In the genomic region with DNA sequence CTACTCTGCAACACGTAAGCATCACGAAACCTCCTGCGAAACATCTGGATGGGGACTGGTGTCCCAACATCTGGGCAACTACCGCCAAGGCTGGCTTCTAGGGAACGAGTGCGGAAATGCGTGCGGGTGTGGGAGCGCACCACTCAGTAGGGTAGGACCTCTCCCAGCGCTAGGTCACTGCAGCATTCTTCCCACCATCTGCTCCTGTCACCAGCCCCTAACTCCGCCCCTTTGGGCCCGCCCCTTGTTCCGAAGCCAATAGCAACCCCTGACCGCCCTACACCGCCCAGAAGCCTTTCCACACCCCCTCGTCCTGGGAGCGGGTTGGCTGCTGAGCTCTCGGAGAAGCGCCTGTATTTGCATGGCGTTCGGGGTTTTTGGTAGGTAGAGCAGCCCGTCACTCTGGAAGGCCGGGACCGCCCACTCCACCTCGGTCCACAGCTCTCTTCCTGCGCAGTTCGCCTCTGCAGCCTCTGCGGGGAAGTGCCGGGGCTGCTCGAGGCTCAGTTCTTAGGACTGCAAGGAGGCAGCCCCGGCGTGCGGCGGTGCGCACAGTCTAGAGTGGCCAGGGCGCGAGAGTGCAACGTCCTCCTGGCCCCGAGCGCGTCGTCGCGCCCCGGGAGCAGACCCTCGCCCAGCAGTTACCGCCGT, we compare ENCODE assay signal across 8 cellular contexts. TPM values are rescaled to one million over a fixed set of nuclear protein-coding genes. Genes with fewer than 3 reads are reported as not detected.
DNase-seq lines count a peak whose midpoint lies in the region; ATAC-seq, FAIRE-seq and TF ChIP-seq lines count a peak whose summit lies in the region.

Gene HS3ST3B1, plus strand, starts transcription at position 454 of the 651 bp plus-strand sequence. CDS start 438 bp downstream, outside the sequence.

- no peak for TF ChIP-seq EP300 in GM12878 (IDR thresholded peaks at IDR 0.05; ENCODE audit: borderline replicate concordance in 1 of 2, control insufficient read depth in 1 of 2, low read depth in 2 of 2, low read length in 2 of 2)

- H3K36me3 ChIP-seq in GM12878 (ENCODE audit: control insufficient read depth in 2 of 2, insufficient read depth in 2 of 2, low read length in 1 of 2) = no peaks in the 10 kb centered on the region

- no TSS peak for BruUV-seq in GM12878 (replicated peaks; lab: Mats Ljungman, UMichigan)

- CTCF ChIA-PET in GM12878 (lab: Yijun Ruan, JAX) = no interaction called here

- intact Hi-C loops in GM12878 (cut with micrococcal nuclease; ENCODE audit: unreplicated experiment) = no loop called here

- FAIRE-seq in GM12878 (lab: Jason Lieb, UNC) = peak; percentile 44

- H3K9me3 ChIP-seq in GM12878 (replicated peaks; ENCODE audit: control insufficient read depth, insufficient read depth, low read length) = peaks cover 3% of the 10 kb centered on the region; the same call in 1 of the 3 replicates

- peak within 1 kb of the TSS; percentile 56 for H3K4me3 ChIP-seq in GM12878

- peak within 1 kb of the TSS; percentile 79 for H3K4me2 ChIP-seq in GM12878 (ENCODE audit: control insufficient read depth, insufficient read depth)

- no peaks in the 10 kb centered on the region; the same call in 1 of the 2 replicates for H3K4me1 ChIP-seq in GM12878 (ENCODE audit: control insufficient read depth, insufficient read depth, low read length)

- POLR2A ChIA-PET in GM12878 (lab: Charles Lee) = no interaction called here

- peaks cover 7 to 34% of the 10 kb centered on the region in 2 experiments for H3K27me3 ChIP-seq in GM12878 (replicated peaks in 1 of 2; ENCODE audit: control insufficient read depth in 2 of 2, insufficient read depth in 2 of 2, low read length in 1 of 2)

- H3K79me2 ChIP-seq in GM12878 (ENCODE audit: control insufficient read depth, insufficient read depth, low read length) = no peaks in the 10 kb centered on the region

- H3K9ac ChIP-seq in GM12878 (ENCODE audit: control insufficient read depth, insufficient read depth, low read length) = peak within 1 kb of the TSS; percentile 34; the same call in 1 of the 2 replicates

- no peak for TF ChIP-seq CTCF in GM12878 (IDR thresholded peaks at IDR 0.05 in 2 of 3, conservative IDR thresholded peaks at IDR 0.05 in 1 of 3; ENCODE audit: control insufficient read depth in 2 of 3, extremely low read depth in 1 of 3, insufficient read depth in 1 of 3, low read depth in 3 of 3, low read length in 3 of 3)

- TF ChIP-seq RAD21 in GM12878 (IDR thresholded peaks at IDR 0.05; ENCODE audit: insufficient read depth, low read depth, low read length) = no peak

- peak within 1 kb of the TSS; percentile 58 for H2AFZ ChIP-seq in GM12878 (ENCODE audit: control insufficient read depth, low read depth, low read length)

- ATAC-seq in GM18498 (IDR thresholded peaks at IDR 0.05; ENCODE audit: unreplicated experiment) (peak; percentile 78), HG02840 (IDR thresholded peaks at IDR 0.05; ENCODE audit: low FRiP score, unreplicated experiment) (peak; percentile 76), GM12878 (peak; percentile 64)

- WGBS in GM12878 (ENCODE audit: insufficient coverage, insufficient replicate concordance, low lambda C conversion rate, missing lambda C conversion rate) = 3% methylated on average over 28 of the region's 48 CpGs

- in situ Hi-C loops in GM12878 (cut with MboI) = no loop called here

- H4K20me1 ChIP-seq in GM12878 (ENCODE audit: control insufficient read depth, insufficient read depth) = no peaks in the 10 kb centered on the region

- SMC1A ChIA-PET in GM12878 (lab: Charles Lee; ENCODE audit: uncharacterized antibody, unreplicated experiment) = no interaction called here

- peak; percentile 58 for TF ChIP-seq POLR2A in GM12878 (IDR thresholded peaks at IDR 0.05; ENCODE audit: low read depth, low read length)

- peak; percentile 75 for DNase-seq in NCI-H146 (lab: John Stamatoyannopoulos, UW)
- peak; percentile 99 for DNase-seq in T1000 (lab: John Stamatoyannopoulos, UW)
- no peak for DNase-seq in GM12878 (ENCODE audit: low read depth, low spot score)
- peak in 50 of 51 donors; percentile 17 to 90 (median 72) for DNase-seq in hypothalamus (lab: John Stamatoyannopoulos, UW)
- DNase-seq in renal cortical epithelial cell (ENCODE audit: low read depth) = peak; percentile 73
- DNase-seq in NCI-H345 (lab: John Stamatoyannopoulos, UW) = no peak

- no peak within 1 kb of the TSS for H3K27ac ChIP-seq in GM12878 (ENCODE audit: control insufficient read depth, insufficient read depth)

- RAD21 ChIA-PET in GM12878 (lab: Charles Lee; ENCODE audit: unreplicated experiment) = no interaction called here

TF ChIP-seq in GM12878, 131 proteins besides CTCF, POLR2A, EP300 and RAD21:
- TF ChIP-seq BHLHE40 (IDR thresholded peaks at IDR 0.05; ENCODE audit: borderline replicate concordance in 1 of 2, low read depth in 2 of 2, low read length in 1 of 2) (no peak), CBX3 (IDR thresholded peaks at IDR 0.05; ENCODE audit: borderline replicate concordance, low read depth) (no peak), NR2F1 (conservative IDR thresholded peaks at IDR 0.05) (no peak), SMARCA5 (IDR thresholded peaks at IDR 0.05) (no peak), EZH2 (IDR thresholded peaks at IDR 0.05; ENCODE audit: borderline replicate concordance, control insufficient read depth, low read depth, low read length) (no peak), POU2F2 (IDR thresholded peaks at IDR 0.05; ENCODE audit: borderline replicate concordance, low read depth, low read length) (peak; percentile 63; the same call in 2 of the 3 replicates), SP1 (IDR thresholded peaks at IDR 0.05; ENCODE audit: low read depth, low read length) (peak; percentile 62), NR2C1 (IDR thresholded peaks at IDR 0.05) (no peak), BACH1 (IDR thresholded peaks at IDR 0.05; ENCODE audit: borderline replicate concordance) (no peak)
- TF ChIP-seq, protein P1, sequence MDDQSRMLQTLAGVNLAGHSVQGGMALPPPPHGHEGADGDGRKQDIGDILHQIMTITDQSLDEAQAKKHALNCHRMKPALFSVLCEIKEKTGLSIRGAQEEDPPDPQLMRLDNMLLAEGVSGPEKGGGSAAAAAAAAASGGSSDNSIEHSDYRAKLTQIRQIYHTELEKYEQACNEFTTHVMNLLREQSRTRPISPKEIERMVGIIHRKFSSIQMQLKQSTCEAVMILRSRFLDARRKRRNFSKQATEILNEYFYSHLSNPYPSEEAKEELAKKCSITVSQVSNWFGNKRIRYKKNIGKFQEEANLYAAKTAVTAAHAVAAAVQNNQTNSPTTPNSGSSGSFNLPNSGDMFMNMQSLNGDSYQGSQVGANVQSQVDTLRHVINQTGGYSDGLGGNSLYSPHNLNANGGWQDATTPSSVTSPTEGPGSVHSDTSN (IDR thresholded peaks at IDR 0.05; ENCODE audit: insufficient replicate concordance, low read depth, low read length) = peak; percentile 89
- TF ChIP-seq, protein P2, sequence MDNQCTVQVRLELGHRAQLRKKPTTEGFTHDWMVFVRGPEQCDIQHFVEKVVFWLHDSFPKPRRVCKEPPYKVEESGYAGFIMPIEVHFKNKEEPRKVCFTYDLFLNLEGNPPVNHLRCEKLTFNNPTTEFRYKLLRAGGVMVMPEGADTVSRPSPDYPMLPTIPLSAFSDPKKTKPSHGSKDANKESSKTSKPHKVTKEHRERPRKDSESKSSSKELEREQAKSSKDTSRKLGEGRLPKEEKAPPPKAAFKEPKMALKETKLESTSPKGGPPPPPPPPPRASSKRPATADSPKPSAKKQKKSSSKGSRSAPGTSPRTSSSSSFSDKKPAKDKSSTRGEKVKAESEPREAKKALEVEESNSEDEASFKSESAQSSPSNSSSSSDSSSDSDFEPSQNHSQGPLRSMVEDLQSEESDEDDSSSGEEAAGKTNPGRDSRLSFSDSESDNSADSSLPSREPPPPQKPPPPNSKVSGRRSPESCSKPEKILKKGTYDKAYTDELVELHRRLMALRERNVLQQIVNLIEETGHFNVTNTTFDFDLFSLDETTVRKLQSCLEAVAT (IDR thresholded peaks at IDR 0.05) = no peak
- TF ChIP-seq, protein P3, sequence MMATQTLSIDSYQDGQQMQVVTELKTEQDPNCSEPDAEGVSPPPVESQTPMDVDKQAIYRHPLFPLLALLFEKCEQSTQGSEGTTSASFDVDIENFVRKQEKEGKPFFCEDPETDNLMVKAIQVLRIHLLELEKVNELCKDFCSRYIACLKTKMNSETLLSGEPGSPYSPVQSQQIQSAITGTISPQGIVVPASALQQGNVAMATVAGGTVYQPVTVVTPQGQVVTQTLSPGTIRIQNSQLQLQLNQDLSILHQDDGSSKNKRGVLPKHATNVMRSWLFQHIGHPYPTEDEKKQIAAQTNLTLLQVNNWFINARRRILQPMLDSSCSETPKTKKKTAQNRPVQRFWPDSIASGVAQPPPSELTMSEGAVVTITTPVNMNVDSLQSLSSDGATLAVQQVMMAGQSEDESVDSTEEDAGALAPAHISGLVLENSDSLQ (IDR thresholded peaks at IDR 0.05) = peak; percentile 95
TF ChIP-seq in GM12878: peak in this region for 4.

RNA-seq across cellular contexts. Expression of gene HS3ST3B1, which starts in this region (rescaled TPM):
- total RNA-seq in GM12878 (2013; cell fraction: nucleolus; rRNA removed) = not detected in 2 replicates
- 0.06 and 0.11 TPM in 2 replicates for total RNA-seq in GM12878 (2014; rRNA removed)
- 0.04 and 0.05 TPM in 2 replicates for total RNA-seq in GM12878 (2014; rRNA removed; fragmentation: Illumina TruSeq; extraction: Trizol)
- total RNA-seq in GM12878 (2021) = 0.11 and 0.13 TPM in 2 replicates
- polyA plus RNA-seq in GM12878 (2011; ENCODE audit: low read depth) = 0.09 TPM
- polyA plus RNA-seq in GM12878 (2011; rRNA removed) = 0.03 TPM in 1 of 2 replicates, not detected in the other
- not detected in 2 replicates for polyA plus RNA-seq in GM12878 (2011; cell fraction: cytosol; rRNA removed)
- 0.07 TPM in 1 of 2 replicates, not detected in the other for polyA plus RNA-seq in GM12878 (2011; cell fraction: nucleus; rRNA removed)
- polyA plus RNA-seq in GM12878 (2012) = 0.14 and 0.16 TPM in 2 replicates
- 0.03 TPM in 1 of 2 replicates, not detected in the other for polyA plus RNA-seq in GM12878 (2014; fragmentation: Illumina TruSeq; extraction: Trizol)
- under 1 TPM in 1 of 2 experiments, not detected in 1; 0.04 TPM for polyA plus RNA-seq in GM12878 (2014; fragmentation: Nextera tagmentation; extraction: Ambion mirVana)
- polyA plus RNA-seq in GM12878 (2014; rRNA removed) = 0.14 TPM in 1 of 2 replicates, not detected in the other
- polyA plus RNA-seq in GM12878 (2016; fragmentation: Nextera tagmentation; extraction: Ambion mirVana) = under 1 TPM in 1 of 2 experiments, not detected in 1; 0.08 TPM
- polyA minus RNA-seq in GM12878 (2011; rRNA and poly(A)+ RNA removed) = not detected in 2 replicates
- polyA minus RNA-seq in GM12878 (2011; cell fraction: cytosol; rRNA and poly(A)+ RNA removed) = not detected in 2 replicates
- 0.10 TPM in 1 of 2 replicates, not detected in the other for polyA minus RNA-seq in GM12878 (2011; cell fraction: nucleus; rRNA and poly(A)+ RNA removed)
- total RNA-seq in renal cortical epithelial cell = 2.8 and 7.9 TPM in 2 replicates

Comparison
In these comparisons a context has a peak if more than half of its experiments do, and no peak if none do; other contexts are left out.
1. Peak in ATAC-seq, H3K4me3 ChIP-seq, H3K9ac ChIP-seq and H3K4me2 ChIP-seq in GM12878; RNA of the gene not detected or under 1 TPM.
2. DNase-seq: peak in NCI-H146 (single experiment), T1000 (single experiment), hypothalamus (50 of 51) and renal cortical epithelial cell (single experiment); none in GM12878 (single experiment) and NCI-H345 (single experiment).
3. Peak in every context shown above with its lines, with median percentiles within 50 percentile points of each other: ATAC-seq.